Comparison of ENCODE assay signal across 8 cellular contexts in genomic region chr21:18499761-18500376, GRCh38.
DNase-seq lines count a peak whose midpoint lies in the region; ATAC-seq and TF ChIP-seq lines count a peak whose summit lies in the region.

No MANE protein-coding gene starts in this region.

- no peaks in the 10 kb centered on the region for H3K27me3 ChIP-seq in HL-60 (ENCODE audit: insufficient read depth, poor library complexity, severe bottlenecking)
- H3K27me3 ChIP-seq in uterus, result no peaks in the 10 kb centered on the region

- no peaks in the 10 kb centered on the region for H3K9me3 ChIP-seq in uterus

- no peak for ATAC-seq in HG02642 (IDR thresholded peaks at IDR 0.05; ENCODE audit: poor library complexity, unreplicated experiment)

- no peaks in the 10 kb centered on the region for H3K4me1 ChIP-seq in uterus

- no peaks in the 10 kb centered on the region for H3K36me3 ChIP-seq in uterus

- TF ChIP-seq CTCF in HL-60 (IDR thresholded peaks at IDR 0.05; ENCODE audit: insufficient read depth, low read length) (peak; percentile 63), uterus (IDR thresholded peaks at IDR 0.05) (peak in 2 of 4 experiments; percentile 18 to 45)

- DNase-seq in DMS53 (lab: John Stamatoyannopoulos, UW) (peak; percentile 62), HL-60 (ENCODE audit: low read depth in 1 of 2, low spot score in 1 of 2) (peak; percentile 6 to 21), RPMI7951 (ENCODE audit: low read depth) (peak; percentile 11), dermis microvascular lymphatic vessel endothelial cell (ENCODE audit: low read depth in 2 of 2) (peak; percentile 20 to 40), myocyte (ENCODE audit: low read depth) (peak; percentile 54), UCSD-AML1 (lab: John Stamatoyannopoulos, UW; ENCODE audit: unreplicated experiment) (no peak), uterus (no peak)

- intact Hi-C loops in uterus (cut with DNase I; ENCODE audit: low total_unique reads), result no loop called here

- H3K4me3 ChIP-seq in HL-60 (replicated peaks; ENCODE audit: insufficient read depth, low read length), result no peak overlapping the region
- no peak overlapping the region for H3K4me3 ChIP-seq in uterus

- no peak for TF ChIP-seq POLR2A in uterus (IDR thresholded peaks at IDR 0.05)

- no peak overlapping the region for H3K27ac ChIP-seq in HL-60 (replicated peaks)
- H3K27ac ChIP-seq in uterus, result no peak overlapping the region

Comparison
In these comparisons a context has a peak if more than half of its experiments do, and no peak if none do; other contexts are left out.
1. DNase-seq: peak in DMS53 (single experiment), HL-60 (2 of 2), RPMI7951 (single experiment), dermis microvascular lymphatic vessel endothelial cell (2 of 2) and myocyte (single experiment); none in UCSD-AML1 (single experiment) and uterus (0 of 2).